17 cellular contexts compared by ENCODE assay signal in genomic region chr17:31917065-31917529, GRCh38. TPM values are rescaled to one million over a fixed set of nuclear protein-coding genes. Genes with fewer than 3 reads are reported as not detected.
DNase-seq lines count a peak whose midpoint lies in the region; ATAC-seq and TF ChIP-seq lines count a peak whose summit lies in the region.
"Had no signal": no experiment of that assay in that cellular context is flagged by ENCODE, and none has a peak within 500 bp of the region (broad histone marks: within the 10 kb centered on the region; RNA-seq: fewer than 3 reads in every experiment).

No MANE protein-coding gene starts in this region.

- H3K4me3 Mint-ChIP-seq in naive B cell: peak overlapping the region in 1 of 8 donors; percentile 42
- H3K4me3 Mint-ChIP-seq: activated CD4-positive, alpha-beta T cell treated with anti-CD3 and anti-CD28 coated beads, Interleukin-2, amount 10 ng/mL, durations not matched to agents 7 days and 5 days had no signal

- 17% methylated on average over 45 of the region's 45 CpGs for WGBS in thymus

- H3K36me3 ChIP-seq in thymus (ENCODE audit: control insufficient read depth, insufficient read depth): no peaks in the 10 kb centered on the region
- H3K36me3 ChIP-seq: gastroesophageal sphincter, MG63 had no signal

- DNase-seq in left ventricle myocardium superior: no peak
- DNase-seq in Right ventricle myocardium superior: no peak
- DNase-seq in coronary artery (ENCODE audit: low spot score): no peak
- DNase-seq in naive B cell: no peak
- no peak for DNase-seq in HuH-7 (ENCODE audit: low spot score)
- no peak for DNase-seq in H4 (ENCODE audit: low spot score)
- DNase-seq: activated CD4-positive, alpha-beta T cell treated with anti-CD3 and anti-CD28 coated beads, Interleukin-2, amount 10 ng/mL, durations not matched to agents 7 days and 5 days; effector memory CD4-positive, alpha-beta T cell; kidney; MG63; NCI-H2029; NCI-H526 treated with DMSO at 0.1 percent for 48 hours had no signal

- peaks cover 19 to 36% (median 35%) of the 10 kb centered on the region in 3 donors for H3K27me3 Mint-ChIP-seq in naive B cell

- peaks cover 0 to 6% (median 4%) of the 10 kb centered on the region in 3 donors for H3K4me1 Mint-ChIP-seq in naive B cell

- no peaks in the 10 kb centered on the region for H3K36me3 Mint-ChIP-seq in naive B cell

- H3K4me3 ChIP-seq in coronary artery: peak overlapping the region; percentile 53
- H3K4me3 ChIP-seq in thymus (ENCODE audit: low read length): peak overlapping the region; percentile 14
- H3K4me3 ChIP-seq: MG63 had no signal

- H3K9me3 Mint-ChIP-seq in naive B cell: no peaks in the 10 kb centered on the region
- H3K9me3 Mint-ChIP-seq: activated CD4-positive, alpha-beta T cell treated with anti-CD3 and anti-CD28 coated beads, Interleukin-2, amount 10 ng/mL, durations not matched to agents 7 days and 5 days; activated T-helper 2 cell treated with anti-CD3 and anti-CD28 coated beads, Interferon-gamma antibody, Interleukin-2, Interleukin-4, amounts not matched to agents 10 μg/mL and 5 μg/mL and 100 μg/mL, durations not matched to agents 14 hours and 24 hours and 36 hours had no signal

- no peak overlapping the region for H3K27ac Mint-ChIP-seq in naive B cell
- H3K27ac Mint-ChIP-seq: activated CD4-positive, alpha-beta T cell treated with anti-CD3 and anti-CD28 coated beads, Interleukin-2, amount 10 ng/mL, durations not matched to agents 7 days and 5 days; activated T-helper 2 cell treated with anti-CD3 and anti-CD28 coated beads, Interferon-gamma antibody, Interleukin-2, Interleukin-4, amounts not matched to agents 10 μg/mL and 5 μg/mL and 100 μg/mL, durations not matched to agents 14 hours and 24 hours and 36 hours had no signal

- H3K4me1 ChIP-seq in thymus (ENCODE audit: control insufficient read depth, insufficient read depth, low read length): no peaks in the 10 kb centered on the region

- H3K9me3 ChIP-seq in thymus (ENCODE audit: control insufficient read depth): no peaks in the 10 kb centered on the region
- H3K9me3 ChIP-seq: Caco-2, gastroesophageal sphincter, MG63 had no signal

- no peak for TF ChIP-seq CTCF in coronary artery (IDR thresholded peaks at IDR 0.05)

- ATAC-seq in left ventricle myocardium superior (peak; percentile 34), Right ventricle myocardium superior (ENCODE audit: poor library complexity) (no peak), naive B cell (ENCODE audit: low read depth in 2 of 2) (peak; percentile 41 to 45), HG03139 (IDR thresholded peaks at IDR 0.05; ENCODE audit: unreplicated experiment) (no peak)
- ATAC-seq: gastroesophageal sphincter had no signal

- H3K27me3 ChIP-seq in thymus (ENCODE audit: control insufficient read depth, insufficient read depth): peaks cover 13% of the 10 kb centered on the region
- H3K27me3 ChIP-seq: MG63 had no signal

- intact Hi-C loops in left ventricle myocardium superior (cut with micrococcal nuclease): no loop called here
- intact Hi-C loops in Right ventricle myocardium superior (cut with DNase I): no loop called here

- no peak overlapping the region for H3K27ac ChIP-seq in coronary artery
- H3K27ac ChIP-seq in thymus (ENCODE audit: low read depth): no peak overlapping the region
- H3K27ac ChIP-seq: gastroesophageal sphincter had no signal

RNA-seq across cellular contexts. Expression of gene UTP6, which starts 15.6 kb away (rescaled TPM):
- total RNA-seq in left ventricle myocardium superior: 30.4 TPM
- 30.0 TPM for total RNA-seq in Right ventricle myocardium superior
- polyA plus RNA-seq in naive B cell (ENCODE audit: low read depth in 6 of 6): 10 to 100 TPM; 36.2 to 95.7 (median 71.9) TPM
- 125 TPM for polyA plus RNA-seq in thymus
- 36.5 and 48.2 TPM in 2 replicates for total RNA-seq in H4 (2014; rRNA removed; shearing (Covaris generic))

RNA-seq across cellular contexts. Expression of gene SUZ12, which starts 19.7 kb away (rescaled TPM):
- 14.1 TPM for total RNA-seq in left ventricle myocardium superior
- total RNA-seq in Right ventricle myocardium superior: 12.1 TPM
- 10 to 100 TPM; 16.4 to 28.4 (median 24.3) TPM for polyA plus RNA-seq in naive B cell (ENCODE audit: low read depth in 6 of 6)
- 33.0 TPM for polyA plus RNA-seq in thymus
- 13.1 and 13.4 TPM in 2 replicates for total RNA-seq in H4 (2014; rRNA removed; shearing (Covaris generic))

RNA-seq across cellular contexts. Expression of gene COPRS, which starts 58.1 kb away (rescaled TPM):
- total RNA-seq in left ventricle myocardium superior (57.5 TPM), Right ventricle myocardium superior (56.0 TPM)
- polyA plus RNA-seq in naive B cell (ENCODE audit: low read depth in 6 of 6) (10 to 100 TPM; 63.0 to 81.4 (median 66.9) TPM), thymus (35.3 TPM)
- total RNA-seq in H4 (2014; rRNA removed; shearing (Covaris generic)): 137 and 156 TPM in 2 replicates

Comparison
In these comparisons a context has a peak if more than half of its experiments do, and no peak if none do; other contexts are left out.
1. ATAC-seq: peak in left ventricle myocardium superior (single experiment) and naive B cell (2 of 2); none in Right ventricle myocardium superior (single experiment) and HG03139 (single experiment).